8 cellular contexts compared by ENCODE assay signal in the genomic region with DNA sequence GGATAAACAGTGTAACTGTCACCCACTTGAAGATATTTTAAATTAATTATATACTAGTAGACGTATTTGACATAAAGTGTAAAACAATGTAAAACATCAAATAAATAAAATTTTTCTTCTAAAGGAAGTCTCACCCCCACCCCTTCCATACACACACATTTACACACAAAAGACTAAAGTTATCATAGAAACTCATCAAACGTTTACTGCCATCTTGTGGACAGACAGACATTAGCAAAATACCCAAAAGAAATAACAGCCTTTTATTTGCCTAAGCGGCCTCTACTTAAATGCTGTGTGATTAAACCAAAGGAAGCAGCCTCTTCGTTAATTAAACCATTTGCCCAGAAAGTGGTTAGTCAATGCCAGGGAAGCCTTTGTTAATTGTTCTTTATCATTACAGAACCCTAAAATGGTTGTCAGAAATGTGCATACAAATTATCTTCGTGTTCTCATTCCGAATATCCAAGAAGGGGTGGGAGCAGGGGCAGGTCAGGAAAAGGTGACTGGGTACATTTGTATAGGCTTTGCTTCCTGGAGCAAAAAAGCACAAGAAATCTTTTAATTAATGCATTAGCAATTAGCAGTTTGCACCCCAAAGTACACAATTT.
DNase-seq lines count a peak whose midpoint lies in the region; ATAC-seq and TF ChIP-seq lines count a peak whose summit lies in the region.

No MANE protein-coding gene starts in this region.

- no peak for TF ChIP-seq EP300 in sigmoid colon (IDR thresholded peaks at IDR 0.05)

- no peak overlapping the region for H3K27ac ChIP-seq in heart right ventricle
- no peak overlapping the region for H3K27ac ChIP-seq in sigmoid colon

- peak in 1 of 2 donors; percentile 23 for DNase-seq in heart right ventricle
- DNase-seq in cardiac septum (ENCODE audit: low spot score): no peak
- DNase-seq in LoVo (ENCODE audit: low spot score): peak; percentile 59
- DNase-seq in SKM-1 treated with dmso at 0.1 percent for 144 hours (lab: John Stamatoyannopoulos, UW; ENCODE audit: unreplicated experiment): peak; percentile 45
- peak; percentile 69 for DNase-seq in fibroblast of villous mesenchyme (ENCODE audit: low read depth)
- DNase-seq in sigmoid colon: no peak
- DNase-seq in activated gamma-delta T cell treated with Interleukin-2 at 50 U/mL for 16 hours: no peak
- no peak for DNase-seq in ecto neural progenitor cell (ENCODE audit: low spot score)

- TF ChIP-seq CTCF in heart right ventricle (IDR thresholded peaks at IDR 0.05): peak; percentile 10 to 79 (median 72)
- peak; percentile 69 for TF ChIP-seq CTCF in fibroblast of villous mesenchyme (IDR thresholded peaks at IDR 0.05; ENCODE audit: insufficient read depth, low read depth, low read length)
- peak; percentile 24 to 74 (median 56) for TF ChIP-seq CTCF in sigmoid colon (IDR thresholded peaks at IDR 0.05)

- H3K4me3 ChIP-seq in heart right ventricle (no peak overlapping the region), fibroblast of villous mesenchyme (ENCODE audit: low read depth, low read length) (no peak overlapping the region), sigmoid colon (no peak overlapping the region)

- no peak for TF ChIP-seq POLR2A in sigmoid colon (IDR thresholded peaks at IDR 0.05)

- H3K27me3 ChIP-seq in heart right ventricle (no peaks in the 10 kb centered on the region), sigmoid colon (no peaks in the 10 kb centered on the region)

- no peaks in the 10 kb centered on the region for H3K4me1 ChIP-seq in heart right ventricle
- H3K4me1 ChIP-seq in sigmoid colon: no peaks in the 10 kb centered on the region

- H3K36me3 ChIP-seq in heart right ventricle (no peaks in the 10 kb centered on the region), sigmoid colon (no peaks in the 10 kb centered on the region)

- H3K9me3 ChIP-seq in heart right ventricle: no peaks in the 10 kb centered on the region
- no peaks in the 10 kb centered on the region for H3K9me3 ChIP-seq in sigmoid colon

- ATAC-seq in heart right ventricle: no peak

- intact Hi-C loops in heart right ventricle (cut with DNase I): loop anchor here (2.0 to 10.0 kb wide), 6 partner anchors 512 to 774 kb away; a partner anchor contains a TSS
- intact Hi-C loops in cardiac septum (cut with DNase I): loop anchor here (2.0 to 10.0 kb wide), 2 partner anchors 512 to 660 kb away; no protein-coding TSS in a partner anchor
- intact Hi-C loops in sigmoid colon (cut with DNase I): loop anchor here (1.0 to 10.0 kb wide), 2 partner anchors 660 to 782 kb away; no protein-coding TSS in a partner anchor

- 40 to 49% methylated on average over 6 of the region's 6 CpGs for WGBS in heart right ventricle, 2 donors
- WGBS in sigmoid colon, 2 donors: 35 to 40% methylated on average over 6 of the region's 6 CpGs

Comparison
In these comparisons a context has a peak if more than half of its experiments do, and no peak if none do; other contexts are left out.
1. DNase-seq: peak in LoVo (single experiment), SKM-1 treated with dmso at 0.1 percent for 144 hours (single experiment) and fibroblast of villous mesenchyme (single experiment); none in cardiac septum (single experiment), sigmoid colon (single experiment), activated gamma-delta T cell treated with Interleukin-2 at 50 U/mL for 16 hours (single experiment) and ecto neural progenitor cell (single experiment).
2. Peak in every context shown above with its lines, with median percentiles within 50 percentile points of each other: CTCF ChIP-seq.